Comparison of ENCODE assay signal across 26 cellular contexts in the genomic region with DNA sequence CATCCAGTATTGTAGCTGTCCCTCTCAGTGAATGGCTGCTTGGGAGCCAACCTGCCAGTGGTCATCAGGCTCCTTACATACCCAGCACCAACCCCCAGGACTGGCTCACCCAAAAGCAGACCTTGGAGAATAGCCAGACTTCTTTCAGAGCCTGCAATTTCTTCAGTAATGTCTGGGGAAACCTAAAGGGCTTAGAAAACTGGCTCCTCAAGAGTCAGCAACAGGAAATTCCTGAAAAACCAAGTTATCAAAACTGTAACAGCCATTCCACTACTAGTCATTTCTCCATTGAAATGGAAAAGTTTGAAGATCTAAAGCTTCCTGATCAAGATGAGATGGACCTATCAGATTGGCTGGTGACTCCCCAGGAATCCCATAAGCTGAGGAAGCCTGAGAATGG. TPM values are rescaled to one million over a fixed set of nuclear protein-coding genes. Genes with fewer than 3 reads are reported as not detected.
DNase-seq lines count a peak whose midpoint lies in the region; ATAC-seq and TF ChIP-seq lines count a peak whose summit lies in the region.
"Had no signal": no experiment of that assay in that cellular context is flagged by ENCODE, and none has a peak within 500 bp of the region (broad histone marks: within the 10 kb centered on the region; RNA-seq: fewer than 3 reads in every experiment).

No MANE protein-coding gene starts in this region.

- in situ Hi-C loops in mammary epithelial cell (cut with MboI; ENCODE audit: low sequenced_read_pairs in 2 of 2), result no loop called here

- H3K4me3 ChIP-seq in mammary epithelial cell (replicated peaks in 1 of 3; ENCODE audit: insufficient read depth in 1 of 3, low read depth in 2 of 3, low read length in 3 of 3) (no peak overlapping the region), breast epithelium (no peak overlapping the region)
- H3K4me3 ChIP-seq: neural progenitor cell, thoracic aorta had no signal

- no peaks in the 10 kb centered on the region for H3K9me3 ChIP-seq in mammary epithelial cell (replicated peaks; ENCODE audit: insufficient read depth, low read length)
- no peaks in the 10 kb centered on the region for H3K9me3 ChIP-seq in breast epithelium
- H3K9me3 ChIP-seq: thoracic aorta had no signal

- TF ChIP-seq POLR2A in breast epithelium (IDR thresholded peaks at IDR 0.05), result no peak

- H3K79me2 ChIP-seq in mammary epithelial cell (ENCODE audit: insufficient read depth, low read length), result no peaks in the 10 kb centered on the region

- no peak for ATAC-seq in HG03432 (IDR thresholded peaks at IDR 0.05; ENCODE audit: unreplicated experiment)
- ATAC-seq: activated CD4-positive, CD25-positive, alpha-beta regulatory T cell treated with anti-CD3 and anti-CD28 coated beads, Interleukin-2, amount 50 U/mL, for 24 hours had no signal

- H3K9ac ChIP-seq in mammary epithelial cell (ENCODE audit: insufficient read depth, low read length), result no peak overlapping the region
- H3K9ac ChIP-seq: neural progenitor cell had no signal

- H3K4me1 ChIP-seq in mammary epithelial cell (ENCODE audit: insufficient read depth, low read length) (peaks cover 19% of the 10 kb centered on the region), breast epithelium (peaks cover 5 to 7% of the 10 kb centered on the region in 2 donors)
- H3K4me1 ChIP-seq: neural progenitor cell had no signal

- dilution Hi-C loops in mammary epithelial cell (cut with HindIII; ENCODE audit: low sequenced_read_pairs), result loop anchor here (5.0 kb wide), 2 partner anchors 82 to 83 kb away; no protein-coding TSS in a partner anchor

- no peak overlapping the region for H2AFZ ChIP-seq in mammary epithelial cell (ENCODE audit: low read depth, low read length)
- H2AFZ ChIP-seq: neural progenitor cell had no signal

- H3K27ac ChIP-seq in mammary epithelial cell (ENCODE audit: insufficient read depth, low read depth, low read length) (no peak overlapping the region), breast epithelium (no peak overlapping the region), substantia nigra (ENCODE audit: low read depth, low read length, poor library complexity, severe bottlenecking) (no peak overlapping the region)
- H3K27ac ChIP-seq: 22Rv1, C4-2B, neural progenitor cell, thoracic aorta had no signal

- H3K36me3 ChIP-seq in mammary epithelial cell (ENCODE audit: insufficient read depth, low read length), result no peaks in the 10 kb centered on the region
- no peaks in the 10 kb centered on the region for H3K36me3 ChIP-seq in breast epithelium
- H3K36me3 ChIP-seq: neural progenitor cell, thoracic aorta had no signal

- CTCF ChIA-PET in mammary epithelial cell (lab: Charles Lee; ENCODE audit: low non-redundant PET), result no interaction called here

- no peak for TF ChIP-seq CTCF in mammary epithelial cell (conservative IDR thresholded peaks at IDR 0.05 in 1 of 2, IDR thresholded peaks at IDR 0.05 in 1 of 2; ENCODE audit: extremely low read depth in 1 of 2, insufficient read depth in 1 of 2, low read depth in 1 of 2, low read length in 2 of 2)
- no peak for TF ChIP-seq CTCF in breast epithelium (IDR thresholded peaks at IDR 0.05)

- intact Hi-C loops in mammary epithelial cell (cut with micrococcal nuclease) (no loop called here), breast epithelium (cut with DNase I; ENCODE audit: low total_unique reads) (no loop called here)

- peak; percentile 12 for DNase-seq in mammary epithelial cell
- no peak for DNase-seq in breast epithelium (ENCODE audit: low spot score in 2 of 2)
- DNase-seq in amniotic epithelial cell (ENCODE audit: low read depth), result peak; percentile 24
- DNase-seq in fibroblast of peridontal ligament (ENCODE audit: extremely low read depth), result peak; percentile 52
- no peak for DNase-seq in hippocampal formation (lab: John Stamatoyannopoulos, UW)
- no peak for DNase-seq in substantia nigra (lab: John Stamatoyannopoulos, UW)
- no peak for DNase-seq in NCI-H82 (lab: John Stamatoyannopoulos, UW)
- DNase-seq: activated CD8-positive, alpha-beta memory T cell treated with anti-CD3 and anti-CD28 coated beads for 24 hours; activated naive CD8-positive, alpha-beta T cell treated with anti-CD3 and anti-CD28 coated beads for 36 hours; central memory CD4-positive, alpha-beta T cell; effector memory CD4-positive, alpha-beta T cell; KBM-7; NCI-H1092; NCI-H2081; NCI-H526 treated with DMSO at 0.1 percent for 48 hours; T-helper 9 cell had no signal

- H3K27me3 ChIP-seq in mammary epithelial cell (ENCODE audit: insufficient read depth, low read length) (no peaks in the 10 kb centered on the region), breast epithelium (no peaks in the 10 kb centered on the region)
- H3K27me3 ChIP-seq: neural progenitor cell had no signal

- no peaks in the 10 kb centered on the region for H4K20me1 ChIP-seq in mammary epithelial cell (ENCODE audit: insufficient read depth, low read length)

- H3K4me2 ChIP-seq in mammary epithelial cell (ENCODE audit: insufficient read depth, low read depth, low read length), result no peak overlapping the region
- H3K4me2 ChIP-seq: neural progenitor cell had no signal

- BruUV-seq in mammary epithelial cell (replicated peaks; lab: Mats Ljungman, UMichigan), result no TSS peak

RNA-seq across cellular contexts. Expression of a gene that starts 12.3 kb away (rescaled TPM):
- 10 to 100 TPM; 10.7 to 36.6 TPM for total RNA-seq in mammary epithelial cell
- 35.3 TPM for polyA plus RNA-seq in mammary epithelial cell
- polyA minus RNA-seq in mammary epithelial cell, result 22.4 TPM
- 10 to 100 TPM; 22.0 to 47.9 (median 39.0) TPM for total RNA-seq in breast epithelium

RNA-seq across cellular contexts. Expression of a gene that starts 24.0 kb away (rescaled TPM):
- not detected for total RNA-seq in mammary epithelial cell
- not detected for polyA plus RNA-seq in mammary epithelial cell
- not detected for polyA minus RNA-seq in mammary epithelial cell
- not detected for total RNA-seq in breast epithelium
- total RNA-seq: frontal cortex, H4, mononuclear cell, OCI-LY7, thoracic aorta had no signal

RNA-seq across cellular contexts. Expression of a gene that starts 32.3 kb away (rescaled TPM):
- total RNA-seq in mammary epithelial cell, result not detected
- not detected for polyA plus RNA-seq in mammary epithelial cell
- polyA minus RNA-seq in mammary epithelial cell, result not detected
- 10 to 100 TPM in 2 of 3 donors, 1 to 10 TPM in 1; 6.6 to 39.3 (median 17.4) TPM for total RNA-seq in breast epithelium
- total RNA-seq: mononuclear cell, OCI-LY7 had no signal

RNA-seq across cellular contexts. Expression of a gene that starts 55.5 kb away (rescaled TPM):
- total RNA-seq in mammary epithelial cell (10 to 100 TPM in 1 of 2 donors, 1 to 10 TPM in 1; 6.7 to 12.9 TPM), breast epithelium (1 to 10 TPM; 5.4 to 9.5 (median 7.6) TPM)
- 3.3 TPM for polyA plus RNA-seq in mammary epithelial cell
- polyA minus RNA-seq in mammary epithelial cell, result 6.6 TPM

Comparison
In these comparisons a context has a peak if more than half of its experiments do, and no peak if none do; other contexts are left out.
1. DNase-seq: peak in mammary epithelial cell (single experiment), amniotic epithelial cell (single experiment) and fibroblast of peridontal ligament (single experiment); none in breast epithelium (0 of 2), hippocampal formation (0 of 2), substantia nigra (0 of 49) and NCI-H82 (single experiment).
2. RNA of a gene that starts 32.3 kb away (total RNA-seq): 6.6 to 39.3 TPM in breast epithelium; not detected in mammary epithelial cell; every median in the first group is over 4 times any median in the second.